ENCODE assay signal across 8 cellular contexts in genomic region chrX:153885968-153886903, GRCh38. TPM values are rescaled to one million over a fixed set of nuclear protein-coding genes. Genes with fewer than 3 reads are reported as not detected.
DNase-seq lines count a peak whose midpoint lies in the region; ATAC-seq and TF ChIP-seq lines count a peak whose summit lies in the region.

Gene L1CAM, minus strand, starts transcription at chrX:153886173. Its CDS starts 10,337 bp downstream, at chrX:153875836.

- peak; percentile 25 to 31 for DNase-seq in stimulated activated CD4-positive, alpha-beta T cell treated with anti-CD3 and anti-CD28 coated beads, Interleukin-1b, Interleukin-23, amount 100 ng/mL, for 4 hours (ENCODE audit: low read depth in 2 of 2)
- no peak for DNase-seq in stimulated activated CD4-positive, alpha-beta T cell treated with anti-CD3 and anti-CD28 coated beads, Interleukin-1b, Interleukin-23, amount 100 ng/mL, for 48 hours
- DNase-seq in activated T-cell treated with anti-CD3 and anti-CD28 coated beads, Interleukin-2, amount 50 U/mL, for 24 hours: peak; percentile 46
- DNase-seq in islet precursor cell: peak; percentile 74
- no peak for DNase-seq in DMS79 treated with DMSO at 0.1 percent for 48 hours (lab: John Stamatoyannopoulos, UW)
- no peak for DNase-seq in putamen (ENCODE audit: low spot score)
- DNase-seq in CD14-positive monocyte (ENCODE audit: low spot score): no peak

- H3K4me3 Mint-ChIP-seq in activated T-cell treated with anti-CD3 and anti-CD28 coated beads, Interleukin-2, amount 50 U/mL, for 24 hours: peak within 1 kb of the TSS; percentile 43
- peak within 1 kb of the TSS in 1 of 2 donors; percentile 63 for H3K4me3 Mint-ChIP-seq in CD14-positive monocyte

- no peak within 1 kb of the TSS for H3K27ac Mint-ChIP-seq in activated T-cell treated with anti-CD3 and anti-CD28 coated beads, Interleukin-2, amount 50 U/mL, for 24 hours
- peak within 1 kb of the TSS in 2 of 7 donors; percentile 73 to 77 for H3K27ac Mint-ChIP-seq in CD14-positive monocyte

- H3K27me3 Mint-ChIP-seq in activated T-cell treated with anti-CD3 and anti-CD28 coated beads, Interleukin-2, amount 50 U/mL, for 24 hours: peaks cover 77% of the 10 kb centered on the region
- H3K27me3 Mint-ChIP-seq in CD14-positive monocyte (ENCODE audit: low read depth in 3 of 3): peaks cover 46 to 91% (median 74%) of the 10 kb centered on the region in 3 donors

- H3K36me3 Mint-ChIP-seq in activated T-cell treated with anti-CD3 and anti-CD28 coated beads, Interleukin-2, amount 50 U/mL, for 24 hours (ENCODE audit: low read depth): no peaks in the 10 kb centered on the region
- H3K36me3 Mint-ChIP-seq in CD14-positive monocyte: no peaks in the 10 kb centered on the region

- no peak for TF ChIP-seq CTCF in CD14-positive monocyte (IDR thresholded peaks at IDR 0.05)

- intact Hi-C loops in CD14-positive monocyte (cut with micrococcal nuclease): no loop called here

- H3K4me1 Mint-ChIP-seq in activated T-cell treated with anti-CD3 and anti-CD28 coated beads, Interleukin-2, amount 50 U/mL, for 24 hours (ENCODE audit: low read depth): peaks cover 4% of the 10 kb centered on the region
- peaks cover 1% of the 10 kb centered on the region for H3K4me1 Mint-ChIP-seq in CD14-positive monocyte

- ATAC-seq in HG03521 (IDR thresholded peaks at IDR 0.05; ENCODE audit: unreplicated experiment): no peak

- H3K9me3 Mint-ChIP-seq in activated T-cell treated with anti-CD3 and anti-CD28 coated beads, Interleukin-2, amount 50 U/mL, for 24 hours: no peaks in the 10 kb centered on the region
- H3K9me3 Mint-ChIP-seq in CD14-positive monocyte: peaks cover 0 to 18% (median 7%) of the 10 kb centered on the region in 7 donors

RNA-seq across cellular contexts. Expression of gene L1CAM, which starts in this region (rescaled TPM):
- not detected for polyA plus RNA-seq in CD14-positive monocyte

Comparison
In these comparisons a context has a peak if more than half of its experiments do, and no peak if none do; other contexts are left out.
1. DNase-seq: peak in stimulated activated CD4-positive, alpha-beta T cell treated with anti-CD3 and anti-CD28 coated beads, Interleukin-1b, Interleukin-23, amount 100 ng/mL, for 4 hours (2 of 2), activated T-cell treated with anti-CD3 and anti-CD28 coated beads, Interleukin-2, amount 50 U/mL, for 24 hours (single experiment) and islet precursor cell (single experiment); none in stimulated activated CD4-positive, alpha-beta T cell treated with anti-CD3 and anti-CD28 coated beads, Interleukin-1b, Interleukin-23, amount 100 ng/mL, for 48 hours (single experiment), DMS79 treated with DMSO at 0.1 percent for 48 hours (single experiment), putamen (single experiment) and CD14-positive monocyte (single experiment).